ENCODE assay signal across 8 cellular contexts in genomic region chr12:55940065-55940732, GRCh38. TPM values are rescaled to one million over a fixed set of nuclear protein-coding genes. Genes with fewer than 3 reads are reported as not detected.
DNase-seq lines count a peak whose midpoint lies in the region; ATAC-seq, FAIRE-seq and TF ChIP-seq lines count a peak whose summit lies in the region.

No MANE protein-coding gene starts in this region.

- peak; percentile 90 for TF ChIP-seq CTCF in AG09319 (IDR thresholded peaks at IDR 0.05; ENCODE audit: low read depth, low read length)
- TF ChIP-seq CTCF in WI38 (IDR thresholded peaks at IDR 0.05; ENCODE audit: low read depth, low read length) = peak; percentile 88
- TF ChIP-seq CTCF in bronchial epithelial cell (IDR thresholded peaks at IDR 0.05; ENCODE audit: insufficient read depth, low read length, severe bottlenecking) = peak; percentile 96
- peak; percentile 89 to 97 (median 91) for TF ChIP-seq CTCF in keratinocyte (optimal IDR thresholded peaks at IDR 0.05 in 1 of 3, IDR thresholded peaks at IDR 0.05 in 1 of 3, conservative IDR thresholded peaks at IDR 0.05 in 1 of 3; ENCODE audit: extremely low read depth in 1 of 3, insufficient read depth in 2 of 3, low read length in 3 of 3)

- DNase-seq in AG09319 (ENCODE audit: extremely low read depth, low read depth) = peak; percentile 61
- peak; percentile 91 for DNase-seq in NCI-H2196 (lab: John Stamatoyannopoulos, UW; ENCODE audit: unreplicated experiment)
- DNase-seq in bronchial epithelial cell (ENCODE audit: low read depth) = peak; percentile 84
- DNase-seq in keratinocyte (ENCODE audit: low read depth, low spot score) = no peak
- DNase-seq in stimulated activated CD4-positive, alpha-beta T cell treated with anti-CD3 and anti-CD28 coated beads, Interleukin-1b, Interleukin-23, amount 100 ng/mL, for 1 hour (ENCODE audit: low read depth in 2 of 2) = peak; percentile 55 to 68

- FAIRE-seq in bronchial epithelial cell (lab: Jason Lieb, UNC) (no peak), keratinocyte (lab: Jason Lieb, UNC) (peak; percentile 23)

- peaks cover 39% of the 10 kb centered on the region for H3K36me3 ChIP-seq in bronchial epithelial cell (ENCODE audit: control insufficient read depth, insufficient read depth, low read length)
- peaks cover 48 to 61% of the 10 kb centered on the region in 2 experiments for H3K36me3 ChIP-seq in keratinocyte (ENCODE audit: control insufficient read depth in 2 of 2, extremely low read depth in 1 of 2, insufficient read depth in 2 of 2, low read length in 2 of 2)

- no peaks in the 10 kb centered on the region for H3K9me1 ChIP-seq in keratinocyte (ENCODE audit: control insufficient read depth, extremely low read depth, insufficient read depth, low read length)

- H3K9me3 ChIP-seq in keratinocyte (ENCODE audit: control insufficient read depth, low read depth, low read length) = no peaks in the 10 kb centered on the region

- H3K4me1 ChIP-seq in keratinocyte (ENCODE audit: control insufficient read depth, extremely low read depth, insufficient read depth, low read length) = peaks cover 51% of the 10 kb centered on the region

- ATAC-seq in GM18870 (IDR thresholded peaks at IDR 0.05; ENCODE audit: unreplicated experiment) (peak; percentile 93), HG03135 (IDR thresholded peaks at IDR 0.05; ENCODE audit: unreplicated experiment) (peak; percentile 87)

- H4K20me1 ChIP-seq in keratinocyte (ENCODE audit: control insufficient read depth, extremely low read depth, insufficient read depth, low read length) = no peaks in the 10 kb centered on the region

- H2AFZ ChIP-seq in keratinocyte (ENCODE audit: control insufficient read depth, low read length) = no peak overlapping the region

- peak overlapping the region; percentile 65 for H3K4me2 ChIP-seq in keratinocyte (ENCODE audit: control insufficient read depth, extremely low read depth, insufficient read depth, low read depth, low read length)

- peak overlapping the region; percentile 62 for H3K27ac ChIP-seq in keratinocyte (ENCODE audit: control insufficient read depth, insufficient read depth, low read length)

- peaks cover 34% of the 10 kb centered on the region for H3K79me2 ChIP-seq in keratinocyte (ENCODE audit: control insufficient read depth, insufficient read depth, low read length)

- H3K9ac ChIP-seq in keratinocyte (ENCODE audit: control insufficient read depth, extremely low read depth, insufficient read depth, low read length) = peak overlapping the region; percentile 41

- H3K27me3 ChIP-seq in bronchial epithelial cell (ENCODE audit: control insufficient read depth, insufficient read depth, low read length) = no peaks in the 10 kb centered on the region
- no peaks in the 10 kb centered on the region for H3K27me3 ChIP-seq in keratinocyte (ENCODE audit: control insufficient read depth, extremely low read depth, insufficient read depth, low read length)

- H3K4me3 ChIP-seq in WI38 (ENCODE audit: low read depth, low read length) = no peak overlapping the region
- no peak overlapping the region for H3K4me3 ChIP-seq in bronchial epithelial cell (ENCODE audit: low read depth, low read length)
- H3K4me3 ChIP-seq in keratinocyte (ENCODE audit: control insufficient read depth in 2 of 3, extremely low read depth in 1 of 3, insufficient read depth in 2 of 3, low read depth in 1 of 3, low read length in 3 of 3) = peak overlapping the region in 1 of 3 experiments; percentile 16

- dilution Hi-C loops in keratinocyte (cut with MboI; ENCODE audit: extremely low pct_ligation_motif_present, low sequenced_read_pairs) = no loop called here

RNA-seq across cellular contexts. Expression of gene DGKA, which starts 9.2 kb away (rescaled TPM):
- 81.9 and 88.5 TPM in 2 replicates for total RNA-seq in bronchial epithelial cell
- 161 to 263 TPM (median 174 TPM) in 3 replicates for polyA plus RNA-seq in keratinocyte
- polyA plus RNA-seq in keratinocyte (2011; ENCODE audit: low read depth) = 268 TPM
- polyA plus RNA-seq in keratinocyte (2011; cell fraction: cytosol; rRNA removed) = 161 and 169 TPM in 2 replicates
- 591 and 684 TPM in 2 replicates for polyA plus RNA-seq in keratinocyte (2011; cell fraction: nucleus; rRNA removed)
- polyA plus RNA-seq in keratinocyte (2012; ENCODE audit: low replicate concordance) = 207 and 259 TPM in 2 replicates
- 217 to 364 TPM (median 266 TPM) in 3 replicates for polyA minus RNA-seq in keratinocyte
- 149 TPM for polyA minus RNA-seq in keratinocyte (2011; cell fraction: cytosol; rRNA and poly(A)+ RNA removed)
- 177 and 285 TPM in 2 replicates for polyA minus RNA-seq in keratinocyte (2011; cell fraction: nucleus; rRNA and poly(A)+ RNA removed)

RNA-seq across cellular contexts. Expression of gene PYM1, which starts 12.5 kb away (rescaled TPM):
- total RNA-seq in bronchial epithelial cell = 34.0 and 56.3 TPM in 2 replicates
- 43.6 to 63.4 TPM (median 61.6 TPM) in 3 replicates for polyA plus RNA-seq in keratinocyte
- 30.7 TPM for polyA plus RNA-seq in keratinocyte (2011; ENCODE audit: low read depth)
- 53.4 and 60.0 TPM in 2 replicates for polyA plus RNA-seq in keratinocyte (2011; cell fraction: cytosol; rRNA removed)
- 30.7 and 33.5 TPM in 2 replicates for polyA plus RNA-seq in keratinocyte (2011; cell fraction: nucleus; rRNA removed)
- polyA plus RNA-seq in keratinocyte (2012; ENCODE audit: low replicate concordance) = 27.5 and 45.0 TPM in 2 replicates
- polyA minus RNA-seq in keratinocyte = 17.1 to 27.9 TPM (median 19.2 TPM) in 3 replicates
- polyA minus RNA-seq in keratinocyte (2011; cell fraction: cytosol; rRNA and poly(A)+ RNA removed) = 29.0 TPM
- 9.0 and 14.3 TPM in 2 replicates for polyA minus RNA-seq in keratinocyte (2011; cell fraction: nucleus; rRNA and poly(A)+ RNA removed)

RNA-seq across cellular contexts. Expression of gene PMEL, which starts 25.6 kb away (rescaled TPM):
- 1.8 and 2.6 TPM in 2 replicates for total RNA-seq in bronchial epithelial cell
- 1.3 to 2.1 TPM (median 1.4 TPM) in 3 replicates for polyA plus RNA-seq in keratinocyte
- polyA plus RNA-seq in keratinocyte (2011; ENCODE audit: low read depth) = 0.89 TPM
- polyA plus RNA-seq in keratinocyte (2011; cell fraction: cytosol; rRNA removed) = 2.3 and 2.7 TPM in 2 replicates
- polyA plus RNA-seq in keratinocyte (2011; cell fraction: nucleus; rRNA removed) = 2.9 and 3.1 TPM in 2 replicates
- 1.0 and 2.2 TPM in 2 replicates for polyA plus RNA-seq in keratinocyte (2012; ENCODE audit: low replicate concordance)
- polyA minus RNA-seq in keratinocyte = 2.1 to 4.9 TPM (median 4.3 TPM) in 3 replicates
- 0.96 TPM for polyA minus RNA-seq in keratinocyte (2011; cell fraction: cytosol; rRNA and poly(A)+ RNA removed)
- 1.0 and 1.5 TPM in 2 replicates for polyA minus RNA-seq in keratinocyte (2011; cell fraction: nucleus; rRNA and poly(A)+ RNA removed)

RNA-seq across cellular contexts. Expression of gene CDK2, which starts 26.4 kb away (rescaled TPM):
- 5.2 and 6.8 TPM in 2 replicates for total RNA-seq in bronchial epithelial cell
- polyA plus RNA-seq in keratinocyte = 34.3 to 49.3 TPM (median 47.3 TPM) in 3 replicates
- polyA plus RNA-seq in keratinocyte (2011; ENCODE audit: low read depth) = 6.5 TPM
- polyA plus RNA-seq in keratinocyte (2011; cell fraction: cytosol; rRNA removed) = 24.9 and 27.4 TPM in 2 replicates
- 42.3 and 56.9 TPM in 2 replicates for polyA plus RNA-seq in keratinocyte (2011; cell fraction: nucleus; rRNA removed)
- polyA plus RNA-seq in keratinocyte (2012; ENCODE audit: low replicate concordance) = 22.4 and 30.3 TPM in 2 replicates
- polyA minus RNA-seq in keratinocyte = 34.3 to 46.8 TPM (median 36.0 TPM) in 3 replicates
- polyA minus RNA-seq in keratinocyte (2011; cell fraction: cytosol; rRNA and poly(A)+ RNA removed) = 15.5 TPM
- polyA minus RNA-seq in keratinocyte (2011; cell fraction: nucleus; rRNA and poly(A)+ RNA removed) = 14.0 and 18.6 TPM in 2 replicates

RNA-seq across cellular contexts. Expression of gene RAB5B, which starts 33.7 kb away (rescaled TPM):
- 30.8 and 48.8 TPM in 2 replicates for total RNA-seq in bronchial epithelial cell
- polyA plus RNA-seq in keratinocyte = 132 to 162 TPM (median 138 TPM) in 3 replicates
- 59.4 TPM for polyA plus RNA-seq in keratinocyte (2011; ENCODE audit: low read depth)
- 144 and 200 TPM in 2 replicates for polyA plus RNA-seq in keratinocyte (2011; cell fraction: cytosol; rRNA removed)
- polyA plus RNA-seq in keratinocyte (2011; cell fraction: nucleus; rRNA removed) = 135 and 138 TPM in 2 replicates
- polyA plus RNA-seq in keratinocyte (2012; ENCODE audit: low replicate concordance) = 72.8 and 76.8 TPM in 2 replicates
- 66.2 to 176 TPM (median 141 TPM) in 3 replicates for polyA minus RNA-seq in keratinocyte
- 86.9 TPM for polyA minus RNA-seq in keratinocyte (2011; cell fraction: cytosol; rRNA and poly(A)+ RNA removed)
- polyA minus RNA-seq in keratinocyte (2011; cell fraction: nucleus; rRNA and poly(A)+ RNA removed) = 46.7 and 80.8 TPM in 2 replicates
